Comparison of ENCODE assay signal across 17 cellular contexts in genomic region chr15:66302489-66302888, GRCh38. TPM values are rescaled to one million over a fixed set of nuclear protein-coding genes. Genes with fewer than 3 reads are reported as not detected.
DNase-seq lines count a peak whose midpoint lies in the region; ATAC-seq, FAIRE-seq and TF ChIP-seq lines count a peak whose summit lies in the region.
"Had no signal": no experiment of that assay in that cellular context is flagged by ENCODE, and none has a peak within 500 bp of the region (broad histone marks: within the 10 kb centered on the region; RNA-seq: fewer than 3 reads in every experiment).

No MANE protein-coding gene starts in this region.

- H3K4me1 ChIP-seq in SK-N-SH (ENCODE audit: control insufficient read depth in 1 of 2, insufficient read depth in 2 of 2, low read depth in 1 of 2, low read length in 1 of 2) (peaks cover 0 to 8% of the 10 kb centered on the region in 2 experiments; a peak in 2 of 4 replicates), A549 (no peaks in the 10 kb centered on the region)

- H3K9me2 ChIP-seq in SK-N-SH = no peaks in the 10 kb centered on the region

- H3K9me3 ChIP-seq in SK-N-SH (no peaks in the 10 kb centered on the region), A549 (no peaks in the 10 kb centered on the region), T-helper 17 cell (ENCODE audit: control insufficient read depth, low read length, poor library complexity, severe bottlenecking) (no peaks in the 10 kb centered on the region)
- H3K9me3 ChIP-seq: BLaER1 treated with 17β-estradiol and CSF1 and Interleukin-3, amounts not matched to agents 10 nM and 100 nM had no signal

- H3K36me3 Mint-ChIP-seq in T-helper 17 cell (ENCODE audit: low read depth) = peaks cover 7% of the 10 kb centered on the region
- H3K36me3 Mint-ChIP-seq in central memory CD8-positive, alpha-beta T cell (ENCODE audit: insufficient read depth) = peaks cover 10% of the 10 kb centered on the region

- H3K27ac ChIP-seq in SK-N-SH (ENCODE audit: low read depth in 2 of 2, low read length in 1 of 2) = no peak overlapping the region
- H3K27ac ChIP-seq in A549 = no peak overlapping the region
- no peak overlapping the region for H3K27ac ChIP-seq in substantia nigra (ENCODE audit: low read depth, low read length, poor library complexity, severe bottlenecking)
- H3K27ac ChIP-seq: 22Rv1; BLaER1 treated with 17β-estradiol and CSF1 and Interleukin-3, amounts not matched to agents 10 nM and 100 nM had no signal

- H3K36me3 ChIP-seq in SK-N-SH (replicated peaks in 1 of 2; ENCODE audit: control insufficient read depth in 1 of 2, insufficient read depth in 2 of 2, low read length in 1 of 2) = peaks cover 6 to 7% of the 10 kb centered on the region in 2 experiments

- no peak overlapping the region for H3K4me2 ChIP-seq in SK-N-SH
- no peak overlapping the region for H3K4me2 ChIP-seq in A549
- H3K4me2 ChIP-seq: BLaER1 treated with 17β-estradiol and CSF1 and Interleukin-3, amounts not matched to agents 10 nM and 100 nM had no signal

- TF ChIP-seq EP300 in SK-N-SH (IDR thresholded peaks at IDR 0.05; ENCODE audit: borderline replicate concordance in 1 of 2, low read depth in 1 of 2, low read length in 1 of 2) = no peak
- no peak for TF ChIP-seq EP300 in A549 (IDR thresholded peaks at IDR 0.05)

- TF ChIP-seq CTCF in SK-N-SH (IDR thresholded peaks at IDR 0.05) (no peak), A549 (IDR thresholded peaks at IDR 0.05) (no peak)

- no peaks in the 10 kb centered on the region for H3K27me3 Mint-ChIP-seq in T-helper 17 cell
- H3K27me3 Mint-ChIP-seq in central memory CD8-positive, alpha-beta T cell = no peaks in the 10 kb centered on the region
- H3K27me3 Mint-ChIP-seq: CD4-positive, CD25-positive, alpha-beta regulatory T cell had no signal

- no peaks in the 10 kb centered on the region; the same call in 1 of the 2 replicates for H3K79me2 ChIP-seq in SK-N-SH (ENCODE audit: insufficient read depth)

- 78% methylated on average over 5 of the region's 5 CpGs for WGBS in SK-N-SH (ENCODE audit: low lambda C conversion rate)
- 85% methylated on average over 5 of the region's 5 CpGs for whole genome bisulfite sequencing in A549 (ENCODE audit: missing lambda C conversion rate)

- H4K20me1 ChIP-seq in SK-N-SH (ENCODE audit: insufficient read depth) = no peaks in the 10 kb centered on the region

- H3K4me1 Mint-ChIP-seq in T-helper 17 cell = peaks cover 27% of the 10 kb centered on the region
- peaks cover 31% of the 10 kb centered on the region for H3K4me1 Mint-ChIP-seq in central memory CD8-positive, alpha-beta T cell

- H2AFZ ChIP-seq in SK-N-SH (ENCODE audit: low read depth) = no peak overlapping the region

- DNase-seq in SK-N-SH (no peak), A549 (ENCODE audit: low read depth in 1 of 2, low spot score in 1 of 2) (no peak), T-helper 17 cell (no peak), substantia nigra (lab: John Stamatoyannopoulos, UW) (no peak), AML-193 (lab: John Stamatoyannopoulos, UW) (no peak), NCI-H1417 (lab: John Stamatoyannopoulos, UW) (no peak)
- no peak for DNase-seq in central memory CD8-positive, alpha-beta T cell (ENCODE audit: low spot score in 2 of 2)
- DNase-seq: Calu3; CD4-positive, CD25-positive, alpha-beta regulatory T cell; DMS 273 treated with DMSO at 0.1 percent for 48 hours had no signal

- no peaks in the 10 kb centered on the region for H3K9me3 Mint-ChIP-seq in central memory CD8-positive, alpha-beta T cell
- H3K9me3 Mint-ChIP-seq: CD4-positive, CD25-positive, alpha-beta regulatory T cell had no signal

- H3F3A ChIP-seq in SK-N-SH (replicated peaks; ENCODE audit: insufficient read depth) = peaks cover 3% of the 10 kb centered on the region

- CTCF ChIA-PET in SK-N-SH (lab: Yijun Ruan, JAX) (interaction anchor here (1.1 kb wide), 1 partner anchor 12 kb away, joined by 3 read pairs; no protein-coding TSS in a partner anchor), A549 (lab: Yijun Ruan, JAX) (interaction anchor here (0.9 to 1.2 kb wide), 4 partner anchors 9 to 195 kb away, joined by 3 to 6 read pairs (median 4); partner anchors contain the start of gene SNAPC5)

- POLR2A ChIA-PET in SK-N-SH (lab: Yijun Ruan, JAX) = no interaction called here
- POLR2A ChIA-PET in A549 (lab: Yijun Ruan, JAX) = interaction anchor here (0.7 kb wide), 1 partner anchor 9 kb away, joined by 3 read pairs; the partner anchor contains the start of gene DIS3L

- no peak for FAIRE-seq in A549 (lab: Jason Lieb, UNC)
- FAIRE-seq: GM12878, GM18507, H54 had no signal

- H3K27ac Mint-ChIP-seq in T-helper 17 cell = peak overlapping the region; percentile 69
- H3K27ac Mint-ChIP-seq in central memory CD8-positive, alpha-beta T cell (ENCODE audit: low read depth) = peak overlapping the region; percentile 62

- no peak for TF ChIP-seq POLR2A in A549 (IDR thresholded peaks at IDR 0.05; ENCODE audit: low read length)

- H3K27me3 ChIP-seq in SK-N-SH (ENCODE audit: insufficient read depth) = no peaks in the 10 kb centered on the region
- H3K27me3 ChIP-seq: BLaER1 treated with 17β-estradiol and CSF1 and Interleukin-3, amounts not matched to agents 10 nM and 100 nM had no signal

- no peak overlapping the region for H3K4me3 ChIP-seq in SK-N-SH (ENCODE audit: low read depth in 2 of 2, low read length in 1 of 2)
- H3K4me3 ChIP-seq in A549 = no peak overlapping the region
- H3K4me3 ChIP-seq: BLaER1 treated with 17β-estradiol and CSF1 and Interleukin-3, amounts not matched to agents 10 nM and 100 nM; GM12878 had no signal

- H3K4me3 Mint-ChIP-seq in T-helper 17 cell = no peak overlapping the region
- no peak overlapping the region for H3K4me3 Mint-ChIP-seq in central memory CD8-positive, alpha-beta T cell
- H3K4me3 Mint-ChIP-seq: CD4-positive, CD25-positive, alpha-beta regulatory T cell had no signal

- no peak for ATAC-seq in SK-N-SH treated with all-trans-retinoic acid at 6 μM for 48 hours
- ATAC-seq in A549 = no peak
- ATAC-seq in T-helper 17 cell = no peak
- no peak for ATAC-seq in central memory CD8-positive, alpha-beta T cell (replicated peaks; ENCODE audit: extremely low read depth, poor library complexity, severe bottlenecking)
- ATAC-seq: GM12878, HCT116 had no signal

- no peak for TF ChIP-seq RAD21 in SK-N-SH (IDR thresholded peaks at IDR 0.05; ENCODE audit: low read length)
- no peak for TF ChIP-seq RAD21 in A549 (conservative IDR thresholded peaks at IDR 0.05 in 1 of 2, IDR thresholded peaks at IDR 0.05 in 1 of 2)

- no peak overlapping the region for H3K9ac ChIP-seq in SK-N-SH
- H3K9ac ChIP-seq: BLaER1 treated with 17β-estradiol and CSF1 and Interleukin-3, amounts not matched to agents 10 nM and 100 nM had no signal

TF ChIP-seq in SK-N-SH, 30 proteins besides CTCF, POLR2A, EP300 and RAD21 (continues in another document):
- TF ChIP-seq GABPA (IDR thresholded peaks at IDR 0.05; ENCODE audit: low read depth) (no peak), SMC3 (IDR thresholded peaks at IDR 0.05; ENCODE audit: low read depth, low read length) (no peak), NFIC (IDR thresholded peaks at IDR 0.05; ENCODE audit: borderline replicate concordance) (no peak), FOSL2 (IDR thresholded peaks at IDR 0.05; ENCODE audit: borderline replicate concordance, low read depth) (no peak), FOXM1 (IDR thresholded peaks at IDR 0.05; ENCODE audit: low read depth) (no peak), MXI1 (IDR thresholded peaks at IDR 0.05; ENCODE audit: low read depth, low read length) (no peak), RXRA (IDR thresholded peaks at IDR 0.05; ENCODE audit: borderline replicate concordance, low read depth) (no peak), GATA2 (CRISPR knock-in tag; IDR thresholded peaks at IDR 0.05) (no peak)

TF ChIP-seq in A549, 52 proteins besides CTCF, POLR2A, EP300 and RAD21:
- TF ChIP-seq BHLHE40 (IDR thresholded peaks at IDR 0.05; ENCODE audit: low read depth, low read length) (no peak), ZFP36 (IDR thresholded peaks at IDR 0.05; ENCODE audit: borderline replicate concordance, partially characterized antibody) (peak; percentile 12)

RNA-seq across cellular contexts. Expression of gene DIS3L, which starts 9.1 kb away (rescaled TPM):
- 11.5 and 14.9 TPM in 2 replicates for polyA plus RNA-seq in SK-N-SH (2012; rRNA removed)
- 14.2 and 15.7 TPM in 2 replicates for polyA plus RNA-seq in SK-N-SH (2012; cell fraction: cytosol; rRNA removed)
- polyA plus RNA-seq in SK-N-SH (2012; cell fraction: nucleus; rRNA removed) = 11.0 and 18.3 TPM in 2 replicates
- 64.3 and 74.9 TPM in 2 replicates for polyA plus RNA-seq in A549 (2011; rRNA removed)
- 20.0 and 22.0 TPM in 2 replicates for polyA plus RNA-seq in A549 (2012; cell fraction: cytosol; rRNA removed)
- 13.1 and 24.2 TPM in 2 replicates for polyA plus RNA-seq in A549 (2012; cell fraction: nucleus; rRNA removed)
- polyA plus RNA-seq in A549 (2017; fragmentation: RNase III; extraction: RNeasy Plus Mini Kit Qiagen cat#74134 plus additional on column Dnase treatment) = 43.6 to 47.9 TPM (median 44.6 TPM) in 3 replicates
- polyA minus RNA-seq in A549 (2011; rRNA and poly(A)+ RNA removed) = 57.4 and 61.2 TPM in 2 replicates
- 10 to 100 TPM; 22.1 to 22.3 TPM for total RNA-seq in T-helper 17 cell

RNA-seq across cellular contexts. Expression of gene MEGF11, which starts 48.9 kb away (rescaled TPM):
- polyA plus RNA-seq in SK-N-SH (2012; rRNA removed) (0.03 TPM in 1 of 2 replicates, not detected in the other), A549 (2011; rRNA removed) (0.25 and 0.33 TPM in 2 replicates), A549 (2017; fragmentation: RNase III; extraction: RNeasy Plus Mini Kit Qiagen cat#74134 plus additional on column Dnase treatment) (0.31 to 0.49 TPM (median 0.37 TPM) in 3 replicates)
- 0.01 and 0.04 TPM in 2 replicates for polyA plus RNA-seq in SK-N-SH (2012; cell fraction: cytosol; rRNA removed)
- 0.07 and 0.14 TPM in 2 replicates for polyA plus RNA-seq in SK-N-SH (2012; cell fraction: nucleus; rRNA removed)
- 0.24 and 0.51 TPM in 2 replicates for polyA plus RNA-seq in A549 (2012; cell fraction: cytosol; rRNA removed)
- polyA plus RNA-seq in A549 (2012; cell fraction: nucleus; rRNA removed) = 0.72 and 0.78 TPM in 2 replicates
- 0.44 and 0.74 TPM in 2 replicates for polyA minus RNA-seq in A549 (2011; rRNA and poly(A)+ RNA removed)
- total RNA-seq in T-helper 17 cell = not detected
- total RNA-seq: CD4-positive, CD25-positive, alpha-beta regulatory T cell had no signal

RNA-seq across cellular contexts. Expression of gene TIPIN, which starts 54.0 kb away (rescaled TPM):
- polyA plus RNA-seq in SK-N-SH (2012; rRNA removed) = 5.7 and 6.0 TPM in 2 replicates
- polyA plus RNA-seq in SK-N-SH (2012; cell fraction: cytosol; rRNA removed) = 9.1 and 12.9 TPM in 2 replicates
- polyA plus RNA-seq in SK-N-SH (2012; cell fraction: nucleus; rRNA removed) = 2.7 and 4.6 TPM in 2 replicates
- 23.7 and 37.4 TPM in 2 replicates for polyA plus RNA-seq in A549 (2011; rRNA removed)
- 10.7 and 12.8 TPM in 2 replicates for polyA plus RNA-seq in A549 (2012; cell fraction: cytosol; rRNA removed)
- polyA plus RNA-seq in A549 (2012; cell fraction: nucleus; rRNA removed) = 3.9 and 6.6 TPM in 2 replicates
- polyA plus RNA-seq in A549 (2017; fragmentation: RNase III; extraction: RNeasy Plus Mini Kit Qiagen cat#74134 plus additional on column Dnase treatment) = 28.2 to 37.0 TPM (median 28.4 TPM) in 3 replicates
- polyA minus RNA-seq in A549 (2011; rRNA and poly(A)+ RNA removed) = 9.0 and 10.3 TPM in 2 replicates
- 1 to 10 TPM; 2.9 to 4.2 TPM for total RNA-seq in T-helper 17 cell
